Comparison of ENCODE assay signal across 10 cellular contexts in genomic region chr22:35308480-35308945, GRCh38. TPM values are rescaled to one million over a fixed set of nuclear protein-coding genes. Genes with fewer than 3 reads are reported as not detected.
DNase-seq lines count a peak whose midpoint lies in the region; ATAC-seq and TF ChIP-seq lines count a peak whose summit lies in the region.
"Had no signal": no experiment of that assay in that cellular context is flagged by ENCODE, and none has a peak within 500 bp of the region (broad histone marks: within the 10 kb centered on the region; RNA-seq: fewer than 3 reads in every experiment).

No MANE protein-coding gene starts in this region.

- no peak overlapping the region for H3K9ac ChIP-seq in OCI-LY1 (ENCODE audit: low read length)

- no peak overlapping the region for H3K4me2 ChIP-seq in OCI-LY1 (ENCODE audit: low read length)

- peak overlapping the region in 1 of 2 donors; percentile 38 for H3K4me3 Mint-ChIP-seq in stimulated activated naive CD8-positive, alpha-beta T cell treated with anti-CD3 and anti-CD28 coated beads, Interleukin-15, amount 100 ng/mL, for 72 hours
- H3K4me3 Mint-ChIP-seq in chondrocyte (ENCODE audit: unreplicated experiment): no peak overlapping the region

- no peak for ATAC-seq in left cardiac atrium
- peak; percentile 32 for ATAC-seq in HG02852 (IDR thresholded peaks at IDR 0.05; ENCODE audit: unreplicated experiment)
- ATAC-seq in stimulated activated naive CD8-positive, alpha-beta T cell treated with anti-CD3 and anti-CD28 coated beads, Interleukin-15, amount 100 ng/mL, for 72 hours: no peak

- H3K4me3 ChIP-seq in cardiac muscle cell (no peak overlapping the region), OCI-LY1 (ENCODE audit: low read depth, low read length, poor library complexity, severe bottlenecking) (no peak overlapping the region)

- peak overlapping the region; percentile 56 to 72 for H3K27ac Mint-ChIP-seq in stimulated activated naive CD8-positive, alpha-beta T cell treated with anti-CD3 and anti-CD28 coated beads, Interleukin-15, amount 100 ng/mL, for 72 hours
- no peak overlapping the region for H3K27ac Mint-ChIP-seq in chondrocyte (ENCODE audit: unreplicated experiment)

- no peaks in the 10 kb centered on the region for H3K79me2 ChIP-seq in OCI-LY1 (ENCODE audit: insufficient read depth, low read length)

- H3K9me3 ChIP-seq in cardiac muscle cell (ENCODE audit: low read depth): no peaks in the 10 kb centered on the region
- no peaks in the 10 kb centered on the region for H3K9me3 ChIP-seq in OCI-LY1 (ENCODE audit: low read length)

- H2AFZ ChIP-seq in OCI-LY1 (ENCODE audit: low read length): no peak overlapping the region

- DNase-seq in cardiac muscle cell (ENCODE audit: low read depth in 1 of 2, low spot score in 1 of 2) (no peak), left cardiac atrium (no peak), NCI-H2196 (lab: John Stamatoyannopoulos, UW; ENCODE audit: unreplicated experiment) (no peak), NCI-H345 (lab: John Stamatoyannopoulos, UW) (no peak), chondrocyte (ENCODE audit: low spot score) (no peak)
- peak in 1 of 2 donors; percentile 9 for DNase-seq in stimulated activated naive CD8-positive, alpha-beta T cell treated with anti-CD3 and anti-CD28 coated beads, Interleukin-15, amount 100 ng/mL, for 72 hours
- DNase-seq: activated naive CD4-positive, alpha-beta T cell had no signal

- no peaks in the 10 kb centered on the region for H3K9me2 ChIP-seq in OCI-LY1 (ENCODE audit: low read depth, low read length)

- peaks cover 1% of the 10 kb centered on the region for H3K36me3 Mint-ChIP-seq in chondrocyte (ENCODE audit: low read depth)

- H4K20me1 ChIP-seq in OCI-LY1 (ENCODE audit: insufficient read depth, low read length): no peaks in the 10 kb centered on the region

- H3K4me1 Mint-ChIP-seq in stimulated activated naive CD8-positive, alpha-beta T cell treated with anti-CD3 and anti-CD28 coated beads, Interleukin-15, amount 100 ng/mL, for 72 hours: peaks cover 97% of the 10 kb centered on the region
- H3K4me1 Mint-ChIP-seq in chondrocyte (ENCODE audit: low read depth): peaks cover 44% of the 10 kb centered on the region

- no peaks in the 10 kb centered on the region for H3K9me3 Mint-ChIP-seq in stimulated activated naive CD8-positive, alpha-beta T cell treated with anti-CD3 and anti-CD28 coated beads, Interleukin-15, amount 100 ng/mL, for 72 hours
- H3K9me3 Mint-ChIP-seq in chondrocyte (ENCODE audit: low read depth): no peaks in the 10 kb centered on the region

- H3K27me3 Mint-ChIP-seq in stimulated activated naive CD8-positive, alpha-beta T cell treated with anti-CD3 and anti-CD28 coated beads, Interleukin-15, amount 100 ng/mL, for 72 hours: no peaks in the 10 kb centered on the region
- H3K27me3 Mint-ChIP-seq in chondrocyte (ENCODE audit: low read depth): no peaks in the 10 kb centered on the region

- H3K4me1 ChIP-seq in cardiac muscle cell (ENCODE audit: low read depth) (peaks cover 34% of the 10 kb centered on the region), OCI-LY1 (ENCODE audit: insufficient read depth, low read length, severe bottlenecking) (peaks cover 63% of the 10 kb centered on the region)

- 0 out of 2 replicates have a peak, but pooled peaks cover 4% of the 10 kb centered on the region for H3F3A ChIP-seq in OCI-LY1 (ENCODE audit: insufficient read depth, low read length)

- H3K27ac ChIP-seq in cardiac muscle cell (peak overlapping the region; percentile 62), OCI-LY1 (ENCODE audit: low read depth, low read length, poor library complexity, severe bottlenecking) (peak overlapping the region; percentile 96)
- H3K27ac ChIP-seq: RWPE1 had no signal

- intact Hi-C loops in left cardiac atrium (cut with DNase I): no loop called here

- TF ChIP-seq CTCF in cardiac muscle cell (IDR thresholded peaks at IDR 0.05; ENCODE audit: low read depth, low read length) (no peak), OCI-LY1 (IDR thresholded peaks at IDR 0.05; ENCODE audit: low read length) (no peak), chondrocyte (IDR thresholded peaks at IDR 0.05) (no peak)

- H3K36me3 ChIP-seq in cardiac muscle cell (no peaks in the 10 kb centered on the region), OCI-LY1 (ENCODE audit: insufficient read depth, low read length) (no peaks in the 10 kb centered on the region)

- H3K27me3 ChIP-seq in cardiac muscle cell: no peaks in the 10 kb centered on the region
- no peaks in the 10 kb centered on the region for H3K27me3 ChIP-seq in OCI-LY1 (ENCODE audit: insufficient read depth, low read length)

RNA-seq across cellular contexts. Expression of gene TOM1, which starts 8.8 kb away (rescaled TPM):
- total RNA-seq in cardiac muscle cell (66.3 and 107 TPM in 2 replicates), left cardiac atrium (10 to 100 TPM; 45.1 to 57.9 TPM), chondrocyte (40.3 to 52.8 TPM (median 47.9 TPM) in 3 replicates)
- polyA plus RNA-seq in cardiac muscle cell: 76.2 and 84.9 TPM in 2 replicates

RNA-seq across cellular contexts. Expression of gene HMGXB4, which starts 51.2 kb away (rescaled TPM):
- total RNA-seq in cardiac muscle cell: 8.1 and 17.7 TPM in 2 replicates
- 16.8 and 21.1 TPM in 2 replicates for polyA plus RNA-seq in cardiac muscle cell
- 10 to 100 TPM in 1 of 2 donors, 1 to 10 TPM in 1; 8.8 to 10.3 TPM for total RNA-seq in left cardiac atrium
- total RNA-seq in chondrocyte: 18.0 to 22.1 TPM (median 18.9 TPM) in 3 replicates
